ENCODE assay signal across 17 cellular contexts in genomic region chr17:80913928-80914821, GRCh38.
A peak's percentile ranks its signal among the peaks of the same experiment; 100 is the strongest.
DNase-seq lines count a peak whose midpoint lies in the region; ATAC-seq, FAIRE-seq and TF ChIP-seq lines count a peak whose summit lies in the region.
"Had no signal": no experiment of that assay in that cellular context is flagged by ENCODE, and none has a peak within 500 bp of the region (broad histone marks: within the 10 kb centered on the region; RNA-seq: fewer than 3 reads in every experiment).

No MANE protein-coding gene starts in this region.

- H3K9me3 ChIP-seq in SU-DHL-6 (ENCODE audit: insufficient read depth, low read length) (no peaks in the 10 kb centered on the region; the same call in 1 of the 2 replicates), HepG2 (ENCODE audit: low read length) (no peaks in the 10 kb centered on the region), spleen (peaks cover 0 to 8% (median 0%) of the 10 kb centered on the region in 8 donors)

- TF ChIP-seq EP300 in HepG2 (IDR thresholded peaks at IDR 0.05; ENCODE audit: low read depth in 2 of 2, low read length in 2 of 2) = no peak
- no peak for TF ChIP-seq EP300 in HepG2 (CRISPR knock-in tag; IDR thresholded peaks at IDR 0.05; ENCODE audit: borderline replicate concordance)

- peak overlapping the region; percentile 61 for H3K4me2 ChIP-seq in SU-DHL-6 (ENCODE audit: low read depth, low read length, poor library complexity, severe bottlenecking)
- H3K4me2 ChIP-seq in HepG2 (ENCODE audit: low read depth, low read length) = no peak overlapping the region

- no peak for TF ChIP-seq CTCF in SU-DHL-6 (IDR thresholded peaks at IDR 0.05; ENCODE audit: insufficient read depth, low read length, poor library complexity, severe bottlenecking)
- TF ChIP-seq CTCF in HepG2 (CRISPR knock-in tag; IDR thresholded peaks at IDR 0.05) = no peak
- TF ChIP-seq CTCF in spleen (IDR thresholded peaks at IDR 0.05 in 8 of 11, conservative IDR thresholded peaks at IDR 0.05 in 3 of 11) = no peak

- H3K27me3 ChIP-seq in SU-DHL-6 (ENCODE audit: low read length) (no peaks in the 10 kb centered on the region), HepG2 (ENCODE audit: control insufficient read depth in 1 of 2, insufficient read depth in 2 of 2, low read length in 2 of 2) (no peaks in the 10 kb centered on the region), spleen (replicated peaks in 1 of 7) (no peaks in the 10 kb centered on the region)

- H3K4me3 ChIP-seq in SU-DHL-6 (ENCODE audit: insufficient read depth, low read length, poor library complexity, severe bottlenecking) (no peak overlapping the region), HepG2 (replicated peaks in 1 of 3; ENCODE audit: insufficient read depth in 1 of 3, low read depth in 2 of 3, low read length in 3 of 3) (no peak overlapping the region), spleen (peak overlapping the region in 1 of 8 donors; percentile 28)

- peaks cover 2% of the 10 kb centered on the region for H3K4me1 ChIP-seq in HepG2 (ENCODE audit: insufficient read depth, low read length)
- H3K4me1 ChIP-seq in spleen = peaks cover 0 to 56% (median 29%) of the 10 kb centered on the region in 6 donors

- no peaks in the 10 kb centered on the region; the same call in 1 of the 2 replicates for H3K36me3 ChIP-seq in SU-DHL-6 (ENCODE audit: low read length)
- H3K36me3 ChIP-seq in HepG2 (replicated peaks in 1 of 2; ENCODE audit: control insufficient read depth in 1 of 2, insufficient read depth in 2 of 2, low read length in 2 of 2) = peaks cover 35 to 48% of the 10 kb centered on the region in 2 experiments; a peak in 4 of 5 replicates
- peaks cover 0 to 91% (median 12%) of the 10 kb centered on the region in 6 donors for H3K36me3 ChIP-seq in spleen

- no peak for ATAC-seq in HepG2
- no peak for ATAC-seq in GM19395 (IDR thresholded peaks at IDR 0.05; ENCODE audit: unreplicated experiment)

- H3K9ac ChIP-seq in SU-DHL-6 (ENCODE audit: low read length) (peak overlapping the region; percentile 54), HepG2 (ENCODE audit: insufficient read depth, low read depth, low read length) (no peak overlapping the region)

- in situ Hi-C loops in HepG2 (cut with HindIII; ENCODE audit: extremely low pct_ligation_motif_present, low pct_unique_long_range_greater_than_20kb) = no loop called here

- FAIRE-seq in HepG2 (lab: Jason Lieb, UNC) = no peak
- FAIRE-seq: G401.6, H54 had no signal

- no peak for TF ChIP-seq POLR2A in HepG2 (IDR thresholded peaks at IDR 0.05; ENCODE audit: insufficient read depth in 1 of 2, low read depth in 2 of 2, low read length in 2 of 2)
- no peak for TF ChIP-seq POLR2A in spleen (IDR thresholded peaks at IDR 0.05)

- no TSS peak for BruUV-seq in HepG2 (replicated peaks; lab: Mats Ljungman, UMichigan)

- 91% methylated on average over 19 of the region's 21 CpGs for WGBS in HepG2 (ENCODE audit: low lambda C conversion rate)
- WGBS in spleen, 5 donors = 69 to 79% (median 76%) methylated on average over 16 to 21 of the region's 21 CpGs

- H3K27ac ChIP-seq in SU-DHL-6 (ENCODE audit: low read depth, low read length) = peak overlapping the region; percentile 99
- no peak overlapping the region for H3K27ac ChIP-seq in HepG2 (ENCODE audit: extremely low read length, insufficient read depth, low read length)
- H3K27ac ChIP-seq in spleen = peak overlapping the region in 1 of 8 donors; percentile 76
- H3K27ac ChIP-seq: 22Rv1 had no signal

- CTCF ChIA-PET in HepG2 (lab: Yijun Ruan, JAX; ENCODE audit: low intra/inter-chr PET ratio, low total read pairs) = no interaction called here

- H3F3A ChIP-seq in SU-DHL-6 (ENCODE audit: insufficient read depth) = peaks cover 40% of the 10 kb centered on the region

- H2AFZ ChIP-seq in SU-DHL-6 (ENCODE audit: low read depth, low read length, severe bottlenecking) (no peak overlapping the region), HepG2 (ENCODE audit: low read length) (no peak overlapping the region)

- POLR2A ChIA-PET in HepG2 (lab: Yijun Ruan, JAX) = no interaction called here

- intact Hi-C loops in HepG2 (cut with micrococcal nuclease; ENCODE audit: unreplicated experiment) (no loop called here), spleen (cut with DNase I; ENCODE audit: low total_unique reads) (no loop called here)

- no peaks in the 10 kb centered on the region for H4K20me1 ChIP-seq in SU-DHL-6 (ENCODE audit: low read depth, low read length)
- peaks cover 3% of the 10 kb centered on the region; the same call in 1 of the 2 replicates for H4K20me1 ChIP-seq in HepG2 (ENCODE audit: insufficient read depth, low read length)

- H3K9me2 ChIP-seq in SU-DHL-6 (replicated peaks; ENCODE audit: insufficient read depth, low read length) = no peaks in the 10 kb centered on the region

- TF ChIP-seq RAD21 in HepG2 (CRISPR knock-in tag; IDR thresholded peaks at IDR 0.05) = no peak

- peak; percentile 49 for DNase-seq in activated effector memory CD4-positive, alpha-beta T cell treated with anti-CD3 and anti-CD28 coated beads, Interleukin-2, amount 50 U/mL, for 16 hours
- DNase-seq in activated effector memory CD4-positive, alpha-beta T cell treated with Interleukin-2 at 50 U/mL for 16 hours = no peak
- DNase-seq in HepG2 (ENCODE audit: low spot score) (no peak), spleen (peak; percentile 81), NCI-H146 treated with DMSO at 0.1 percent for 48 hours (lab: John Stamatoyannopoulos, UW; ENCODE audit: unreplicated experiment) (no peak), AG08395 (ENCODE audit: low spot score) (no peak)
- DNase-seq: CD4-positive, alpha-beta T cell; DMS79; NCI-H1417; NCI-H2029 treated with DMSO at 0.1 percent for 48 hours; NCI-H510A; SIG-M5 had no signal

- H3K79me2 ChIP-seq in SU-DHL-6 (ENCODE audit: insufficient read depth, low read length) (no peaks in the 10 kb centered on the region), HepG2 (ENCODE audit: insufficient read depth, low read length) (no peaks in the 10 kb centered on the region)

TF ChIP-seq in HepG2, 621 proteins besides CTCF, POLR2A, EP300 and RAD21 (continues in another document):
- TF ChIP-seq ZKSCAN1 (IDR thresholded peaks at IDR 0.05; ENCODE audit: low read length) (no peak), ZNF788 (CRISPR knock-in tag; IDR thresholded peaks at IDR 0.05; ENCODE audit: borderline replicate concordance) (no peak), NR2F2 (IDR thresholded peaks at IDR 0.05; ENCODE audit: borderline replicate concordance, low read depth) (no peak), KLF11 (CRISPR knock-in tag; IDR thresholded peaks at IDR 0.05) (no peak), AGO1 (IDR thresholded peaks at IDR 0.05; ENCODE audit: low read depth, low read length, poor library complexity, severe bottlenecking) (peak; percentile 41), EED (CRISPR knock-in tag; IDR thresholded peaks at IDR 0.05) (no peak), KLF9 (CRISPR knock-in tag; IDR thresholded peaks at IDR 0.05; ENCODE audit: low read depth) (no peak), HOMEZ (CRISPR knock-in tag; IDR thresholded peaks at IDR 0.05; ENCODE audit: low read depth) (no peak), ZFAT (CRISPR knock-in tag; conservative IDR thresholded peaks at IDR 0.05) (no peak), AGO2 (optimal IDR thresholded peaks at IDR 0.05; ENCODE audit: low read depth, low read length) (peak; percentile 49), RBM22 (optimal IDR thresholded peaks at IDR 0.05; ENCODE audit: low read length) (no peak), CREB3 (CRISPR knock-in tag; IDR thresholded peaks at IDR 0.05) (no peak), ZBTB37 (CRISPR knock-in tag; IDR thresholded peaks at IDR 0.05) (no peak), ZNF326 (CRISPR knock-in tag; IDR thresholded peaks at IDR 0.05; ENCODE audit: borderline replicate concordance) (no peak), DRAP1 (CRISPR knock-in tag; IDR thresholded peaks at IDR 0.05) (no peak)

Comparison
In these comparisons a context has a peak if more than half of its experiments do, and no peak if none do; other contexts are left out.
1. DNase-seq: peak in activated effector memory CD4-positive, alpha-beta T cell treated with anti-CD3 and anti-CD28 coated beads, Interleukin-2, amount 50 U/mL, for 16 hours (single experiment) and spleen (single experiment); none in activated effector memory CD4-positive, alpha-beta T cell treated with Interleukin-2 at 50 U/mL for 16 hours (single experiment), HepG2 (single experiment), NCI-H146 treated with DMSO at 0.1 percent for 48 hours (single experiment) and AG08395 (single experiment).